ENCODE assay signal across 18 cellular contexts in the genomic region with DNA sequence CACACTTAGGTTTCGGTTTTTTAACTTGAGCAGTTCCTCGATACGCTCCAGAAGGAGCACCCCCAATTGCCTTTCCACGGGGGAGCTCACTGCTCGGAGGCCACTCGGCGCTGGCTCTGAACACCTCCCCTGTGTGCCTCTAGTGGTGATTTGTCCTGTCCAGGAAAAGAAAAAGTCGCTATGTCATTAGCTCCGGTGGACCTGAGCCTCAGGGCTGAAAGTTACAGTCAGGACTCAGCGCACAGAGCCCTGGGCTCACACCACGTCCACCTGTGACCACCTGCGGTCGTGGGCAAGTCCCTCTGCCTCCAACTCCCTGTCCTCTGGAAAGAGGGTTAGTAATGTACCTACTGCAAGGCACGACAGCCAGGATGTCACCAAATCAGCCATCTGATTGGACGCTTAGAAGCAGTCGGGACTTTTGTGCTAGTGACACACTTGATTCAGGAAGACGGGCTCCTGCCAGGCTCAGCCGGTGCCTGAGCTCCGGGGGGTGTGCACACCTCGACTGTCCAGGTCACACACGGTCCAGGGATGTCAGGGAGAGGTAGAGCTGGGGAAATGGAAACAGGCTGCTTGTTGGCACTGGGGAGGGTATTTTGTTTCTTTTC. TPM values are rescaled to one million over a fixed set of nuclear protein-coding genes. Genes with fewer than 3 reads are reported as not detected.
DNase-seq lines count a peak whose midpoint lies in the region; ATAC-seq and TF ChIP-seq lines count a peak whose summit lies in the region.
"Had no signal": no experiment of that assay in that cellular context is flagged by ENCODE, and none has a peak within 500 bp of the region (broad histone marks: within the 10 kb centered on the region; RNA-seq: fewer than 3 reads in every experiment).

No MANE protein-coding gene starts in this region.

- no peak for TF ChIP-seq RAD21 in IMR-90 (IDR thresholded peaks at IDR 0.05; ENCODE audit: low read length)

- H4K91ac ChIP-seq in IMR-90 (ENCODE audit: insufficient read depth, low read depth, low read length), result no peak overlapping the region

- H3K27ac Mint-ChIP-seq in endodermal cell, result peak overlapping the region; percentile 26
- peak overlapping the region in 1 of 2 donors; percentile 21 for H3K27ac Mint-ChIP-seq in stimulated activated naive CD8-positive, alpha-beta T cell treated with anti-CD3 and anti-CD28 coated beads, Interleukin-15, amount 100 ng/mL, for 72 hours

- H4K20me1 ChIP-seq in BLaER1 (peaks cover 45% of the 10 kb centered on the region), IMR-90 (ENCODE audit: insufficient read depth, low read length) (no peaks in the 10 kb centered on the region)

- peaks cover 2% of the 10 kb centered on the region for H3K36me3 Mint-ChIP-seq in endodermal cell (ENCODE audit: low read depth)

- TF ChIP-seq POLR2A in IMR-90 (IDR thresholded peaks at IDR 0.05; ENCODE audit: low read depth, low read length), result no peak

- no peaks in the 10 kb centered on the region for H3K4me1 Mint-ChIP-seq in endodermal cell
- H3K4me1 Mint-ChIP-seq in stimulated activated naive CD8-positive, alpha-beta T cell treated with anti-CD3 and anti-CD28 coated beads, Interleukin-15, amount 100 ng/mL, for 72 hours, result peaks cover 6% of the 10 kb centered on the region

- H2BK5ac ChIP-seq in IMR-90 (ENCODE audit: low read depth, low read length, poor library complexity, severe bottlenecking), result no peak overlapping the region

- 0 out of 2 replicates have a peak overlapping the region, but pooled peaks have one; percentile 31 for H3K9ac ChIP-seq in BLaER1
- no peak overlapping the region for H3K9ac ChIP-seq in IMR-90 (ENCODE audit: low read depth, low read length)
- no peak overlapping the region for H3K9ac ChIP-seq in endodermal cell (ENCODE audit: extremely low read depth, low read length, poor library complexity, severe bottlenecking)

- peak overlapping the region; percentile 49 for H2AFZ ChIP-seq in IMR-90 (replicated peaks; ENCODE audit: low read length, poor library complexity)

- WGBS in IMR-90 (ENCODE audit: extremely low coverage in 2 of 2, insufficient read length in 1 of 2), 2 experiments, result 79% methylated on average over 11 of the region's 21 CpGs; no CpG with 5 or more reads in 1 of the 2 experiments
- 89 to 92% methylated on average over 19 to 21 of the region's 21 CpGs for WGBS in endodermal cell (ENCODE audit: insufficient coverage in 1 of 2, insufficient read length in 1 of 2), 2 experiments

- H3K27me3 ChIP-seq in BLaER1 (peaks cover 28% of the 10 kb centered on the region), GM06990 (replicated peaks; ENCODE audit: control insufficient read depth, insufficient read depth, low read length) (no peaks in the 10 kb centered on the region), IMR-90 (ENCODE audit: control insufficient read depth, insufficient read depth, low read length) (peaks cover 20% of the 10 kb centered on the region), endodermal cell (ENCODE audit: control insufficient read depth, insufficient read depth, low read length, poor library complexity, severe bottlenecking) (peaks cover 24% of the 10 kb centered on the region)

- intact Hi-C loops in IMR-90 (cut with micrococcal nuclease), result no loop called here

- no peak overlapping the region for H3K18ac ChIP-seq in IMR-90 (ENCODE audit: low read depth, low read length)

- no peak for TF ChIP-seq CTCF in GM06990 (IDR thresholded peaks at IDR 0.05; ENCODE audit: insufficient read depth, low read length, poor library complexity, severe bottlenecking)
- no peak for TF ChIP-seq CTCF in IMR-90 (conservative IDR thresholded peaks at IDR 0.05; ENCODE audit: low read depth, low read length)
- TF ChIP-seq CTCF in endodermal cell (conservative IDR thresholded peaks at IDR 0.05), result no peak

- no peak overlapping the region for H3K27ac ChIP-seq in BLaER1
- no peak overlapping the region for H3K27ac ChIP-seq in IMR-90 (ENCODE audit: insufficient read depth, low read length)
- no peak overlapping the region for H3K27ac ChIP-seq in endodermal cell (ENCODE audit: low read depth, low read length)
- H3K27ac ChIP-seq: SJSA1 had no signal

- no peak overlapping the region for H2BK15ac ChIP-seq in IMR-90 (ENCODE audit: low read depth, low read length)

- H3K4me3 ChIP-seq in BLaER1 (no peak overlapping the region), GM06990 (replicated peaks; ENCODE audit: low read depth, low read length) (no peak overlapping the region), IMR-90 (ENCODE audit: insufficient read depth, low read depth, low read length) (no peak overlapping the region), endodermal cell (ENCODE audit: low read length) (no peak overlapping the region)
- H3K4me3 ChIP-seq: SJSA1 had no signal

- peak overlapping the region; percentile 24 for H2AK9ac ChIP-seq in IMR-90 (replicated peaks; ENCODE audit: low read depth, low read length, poor library complexity)

- H3K56ac ChIP-seq in IMR-90 (ENCODE audit: extremely low read depth, insufficient read depth, low read length), result no peak overlapping the region

- H3K23ac ChIP-seq in IMR-90 (ENCODE audit: low read depth, low read length), result no peak overlapping the region

- peaks cover 15% of the 10 kb centered on the region for H3K27me3 Mint-ChIP-seq in endodermal cell (ENCODE audit: insufficient read depth)
- peaks cover 8% of the 10 kb centered on the region for H3K27me3 Mint-ChIP-seq in stimulated activated naive CD8-positive, alpha-beta T cell treated with anti-CD3 and anti-CD28 coated beads, Interleukin-15, amount 100 ng/mL, for 72 hours

- H4K8ac ChIP-seq in IMR-90 (ENCODE audit: low read depth in 2 of 2, low read length in 2 of 2), result no peak overlapping the region

- POLR2A ChIA-PET in IMR-90 (lab: Charles Lee; ENCODE audit: unreplicated experiment), result no interaction called here

- H4K5ac ChIP-seq in IMR-90 (ENCODE audit: low read depth, low read length), result no peak overlapping the region

- in situ Hi-C loops in IMR-90 (cut with MboI; ENCODE audit: low sequenced_read_pairs), result no loop called here

- no peak overlapping the region for H2BK20ac ChIP-seq in IMR-90 (ENCODE audit: low read depth, low read length)

- ATAC-seq in IMR-90 (ENCODE audit: low read depth), result no peak; the same call in 1 of the 2 replicates
- no peak for ATAC-seq in GM19463 (IDR thresholded peaks at IDR 0.05; ENCODE audit: unreplicated experiment)
- ATAC-seq in stimulated activated naive CD8-positive, alpha-beta T cell treated with anti-CD3 and anti-CD28 coated beads, Interleukin-15, amount 100 ng/mL, for 72 hours, result no peak

- no peaks in the 10 kb centered on the region for H3K9me3 ChIP-seq in BLaER1
- no peaks in the 10 kb centered on the region for H3K9me3 ChIP-seq in IMR-90 (ENCODE audit: control insufficient read depth, insufficient read depth, low read length)
- no peaks in the 10 kb centered on the region for H3K9me3 ChIP-seq in endodermal cell (ENCODE audit: control insufficient read depth, low read length)
- H3K9me3 ChIP-seq: BE2C, SJSA1 had no signal

- CTCF ChIA-PET in IMR-90 (lab: Yijun Ruan, JAX), result no interaction called here

- BruUV-seq in IMR-90 (replicated peaks; lab: Mats Ljungman, UMichigan), result no TSS peak

- peak overlapping the region; percentile 64 for H3K4me2 ChIP-seq in BLaER1
- no peak overlapping the region for H3K4me2 ChIP-seq in IMR-90 (ENCODE audit: low read depth, low read length)

- H3K9me3 Mint-ChIP-seq in endodermal cell, result no peaks in the 10 kb centered on the region
- H3K9me3 Mint-ChIP-seq in stimulated activated naive CD8-positive, alpha-beta T cell treated with anti-CD3 and anti-CD28 coated beads, Interleukin-15, amount 100 ng/mL, for 72 hours, result no peaks in the 10 kb centered on the region
- H3K9me3 Mint-ChIP-seq: CD4-positive, alpha-beta memory T cell had no signal

- no peak overlapping the region for H3K14ac ChIP-seq in IMR-90 (replicated peaks; ENCODE audit: low read depth, low read length)

- H3K4ac ChIP-seq in IMR-90 (ENCODE audit: low read depth, low read length), result no peak overlapping the region

- DNase-seq in GM06990 (ENCODE audit: extremely low read depth, insufficient read length) (peak; percentile 9), IMR-90 (no peak), endodermal cell (peak; percentile 42), HUDEP-2 (lab: John Stamatoyannopoulos, UW; ENCODE audit: unreplicated experiment in 76 of 76) (no peak)
- DNase-seq in activated CD4-positive, alpha-beta T cell treated with anti-CD3 and anti-CD28 coated beads for 4 hours, result no peak
- no peak for DNase-seq in stimulated activated naive CD8-positive, alpha-beta T cell treated with anti-CD3 and anti-CD28 coated beads, Interleukin-15, amount 100 ng/mL, for 72 hours
- DNase-seq: BE2C, Calu3, DMS53, EL, NCI-H1417 treated with DMSO at 0.1 percent for 48 hours, NCI-H1930, NCI-H226 had no signal

- dilution Hi-C loops in IMR-90 (cut with HindIII; ENCODE audit: low sequenced_read_pairs, unreplicated experiment), result no loop called here

- peaks cover 19% of the 10 kb centered on the region for H3K4me1 ChIP-seq in BLaER1
- H3K4me1 ChIP-seq in IMR-90 (ENCODE audit: control insufficient read depth, insufficient read depth, low read length), result no peaks in the 10 kb centered on the region
- H3K4me1 ChIP-seq in endodermal cell (ENCODE audit: control insufficient read depth, insufficient read depth, low read length), result no peaks in the 10 kb centered on the region
- H3K4me1 ChIP-seq: BE2C, SJSA1 had no signal

- no peak overlapping the region for H3K4me3 Mint-ChIP-seq in endodermal cell
- no peak overlapping the region for H3K4me3 Mint-ChIP-seq in stimulated activated naive CD8-positive, alpha-beta T cell treated with anti-CD3 and anti-CD28 coated beads, Interleukin-15, amount 100 ng/mL, for 72 hours
- H3K4me3 Mint-ChIP-seq: CD4-positive, alpha-beta memory T cell had no signal

- H3K79me1 ChIP-seq in IMR-90 (ENCODE audit: low read depth in 1 of 2, low read length in 2 of 2), result no peaks in the 10 kb centered on the region

- H3K36me3 ChIP-seq in BLaER1 (peaks cover 43% of the 10 kb centered on the region), GM06990 (ENCODE audit: control insufficient read depth, insufficient read depth, low read length) (peaks cover 4% of the 10 kb centered on the region; the same call in 1 of the 2 replicates), IMR-90 (ENCODE audit: control insufficient read depth, insufficient read depth, low read length) (peaks cover 14% of the 10 kb centered on the region; the same call in 1 of the 2 replicates), endodermal cell (ENCODE audit: control insufficient read depth, insufficient read depth, low read length) (no peaks in the 10 kb centered on the region)

- H3K9me1 ChIP-seq in IMR-90 (ENCODE audit: insufficient read depth, low read length), result no peaks in the 10 kb centered on the region

- H2AK5ac ChIP-seq in IMR-90 (ENCODE audit: low read depth, low read length), result no peak overlapping the region

- no peak overlapping the region for H2BK120ac ChIP-seq in IMR-90 (ENCODE audit: low read depth, low read length)

RNA-seq across cellular contexts. Expression of gene TMPRSS9, which starts 3.9 kb away (rescaled TPM):
- not detected in 2 replicates for total RNA-seq in IMR-90 (2012; rRNA removed)
- not detected in 2 replicates for polyA plus RNA-seq in IMR-90 (2012; rRNA removed)
- not detected in 2 replicates for polyA plus RNA-seq in IMR-90 (2012; cell fraction: cytosol; rRNA removed)
- 0.07 and 0.09 TPM in 2 replicates for polyA plus RNA-seq in IMR-90 (2012; cell fraction: nucleus; rRNA removed; ENCODE audit: low replicate concordance)
- 1 to 10 TPM in 1 of 2 donors, under 1 TPM in 1; 0.73 to 1.2 TPM for total RNA-seq in endodermal cell
- polyA plus RNA-seq in endodermal cell (2013, experiment 1 of 2), result 1.2 TPM
- polyA plus RNA-seq in endodermal cell (2013, experiment 2 of 2), result 1.2 TPM
- total RNA-seq: Calu3; CD4-positive, alpha-beta memory T cell; M059J; SJSA1 had no signal
- polyA plus RNA-seq: CD4-positive, alpha-beta memory T cell had no signal

RNA-seq across cellular contexts. Expression of gene SPPL2B, which starts 27.7 kb away (rescaled TPM):
- total RNA-seq in IMR-90 (2012; rRNA removed) (3.4 and 4.2 TPM in 2 replicates), endodermal cell (100 to 1,000 TPM; 115 to 118 TPM)
- polyA plus RNA-seq in IMR-90 (2012; rRNA removed), result 45.7 and 52.0 TPM in 2 replicates
- 25.9 and 36.5 TPM in 2 replicates for polyA plus RNA-seq in IMR-90 (2012; cell fraction: cytosol; rRNA removed)
- polyA plus RNA-seq in IMR-90 (2012; cell fraction: nucleus; rRNA removed; ENCODE audit: low replicate concordance), result 327 and 736 TPM in 2 replicates
- polyA plus RNA-seq in endodermal cell (2013, experiment 1 of 2), result 88.6 TPM
- 73.4 TPM for polyA plus RNA-seq in endodermal cell (2013, experiment 2 of 2)

RNA-seq across cellular contexts. Expression of gene LSM7, which starts 27.8 kb away (rescaled TPM):
- total RNA-seq in IMR-90 (2012; rRNA removed) (145 and 200 TPM in 2 replicates), endodermal cell (100 to 1,000 TPM; 141 to 149 TPM)
- polyA plus RNA-seq in IMR-90 (2012; rRNA removed), result 544 and 708 TPM in 2 replicates
- 747 and 763 TPM in 2 replicates for polyA plus RNA-seq in IMR-90 (2012; cell fraction: cytosol; rRNA removed)
- 274 and 317 TPM in 2 replicates for polyA plus RNA-seq in IMR-90 (2012; cell fraction: nucleus; rRNA removed; ENCODE audit: low replicate concordance)
- polyA plus RNA-seq in endodermal cell (2013, experiment 1 of 2), result 215 TPM
- polyA plus RNA-seq in endodermal cell (2013, experiment 2 of 2), result 206 TPM

RNA-seq across cellular contexts. Expression of gene LINGO3, which starts 48.2 kb away (rescaled TPM):
- total RNA-seq in IMR-90 (2012; rRNA removed) (not detected in 2 replicates), endodermal cell (1 to 10 TPM in 1 of 2 donors, under 1 TPM in 1; 0.20 to 1.0 TPM)
- polyA plus RNA-seq in IMR-90 (2012; rRNA removed), result not detected in 2 replicates
- 0.03 TPM in 1 of 2 replicates, not detected in the other for polyA plus RNA-seq in IMR-90 (2012; cell fraction: cytosol; rRNA removed)
- polyA plus RNA-seq in IMR-90 (2012; cell fraction: nucleus; rRNA removed; ENCODE audit: low replicate concordance), result not detected in 2 replicates
- 2.3 TPM for polyA plus RNA-seq in endodermal cell (2013, experiment 1 of 2)
- 1.9 TPM for polyA plus RNA-seq in endodermal cell (2013, experiment 2 of 2)
- total RNA-seq: Calu3, M059J, SJSA1 had no signal

Comparison
In these comparisons a context has a peak if more than half of its experiments do, and no peak if none do; other contexts are left out.
1. DNase-seq: peak in GM06990 (single experiment) and endodermal cell (single experiment); none in IMR-90 (single experiment), activated CD4-positive, alpha-beta T cell treated with anti-CD3 and anti-CD28 coated beads for 4 hours (0 of 2), stimulated activated naive CD8-positive, alpha-beta T cell treated with anti-CD3 and anti-CD28 coated beads, Interleukin-15, amount 100 ng/mL, for 72 hours (0 of 2) and HUDEP-2 (0 of 76).
2. RNA of gene SPPL2B, which starts 27.7 kb away (total RNA-seq): 115 to 118 TPM in endodermal cell; 3.4 to 4.2 TPM in IMR-90; every median in the first group is over 10 times any median in the second.